In the genomic region with DNA sequence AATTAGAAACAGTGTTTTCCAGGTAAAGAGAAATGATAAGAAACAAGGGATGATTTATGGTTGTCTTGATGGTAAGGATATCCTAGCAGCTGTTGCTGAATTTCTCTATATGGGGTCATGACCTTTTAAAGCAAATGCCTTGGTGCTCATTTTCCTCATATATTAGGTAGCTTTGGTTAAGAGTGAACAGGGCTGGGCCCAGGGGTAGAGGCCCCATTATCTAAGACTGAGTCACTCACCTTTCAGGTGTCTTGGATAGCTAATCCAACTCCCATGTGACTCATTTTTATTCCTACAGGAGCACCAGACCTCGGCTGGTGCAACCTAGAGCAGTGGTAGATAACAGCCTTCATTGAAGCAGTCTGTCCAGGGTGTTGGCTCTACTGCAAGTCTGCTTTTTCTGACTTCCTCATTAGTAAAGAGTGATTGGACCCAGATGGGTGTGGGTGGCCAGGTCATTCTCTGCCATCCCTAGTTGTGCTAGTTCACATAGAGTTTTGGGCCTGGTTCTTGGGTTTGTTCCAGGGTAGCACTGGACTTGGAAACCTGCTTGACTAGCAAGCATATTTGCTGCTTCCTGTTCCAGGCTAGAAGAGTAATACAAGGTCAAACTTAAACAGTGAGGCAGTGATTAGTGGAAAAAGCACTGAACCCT, we compare ENCODE assay signal across 8 cellular contexts. TPM values are rescaled to one million over a fixed set of nuclear protein-coding genes. Genes with fewer than 3 reads are reported as not detected.
DNase-seq lines count a peak whose midpoint lies in the region; ATAC-seq and TF ChIP-seq lines count a peak whose summit lies in the region.

No MANE protein-coding gene starts in this region.

- no peaks in the 10 kb centered on the region for H3K9me2 ChIP-seq in GM23248 (ENCODE audit: insufficient read depth)

- H4K91ac ChIP-seq in neuronal stem cell (ENCODE audit: low read depth, low read length, poor library complexity): no peak overlapping the region

- no peaks in the 10 kb centered on the region for H3K9me3 ChIP-seq in GM23248 (ENCODE audit: low read depth)
- no peaks in the 10 kb centered on the region for H3K9me3 ChIP-seq in RWPE2 (ENCODE audit: severe bottlenecking)
- H3K9me3 ChIP-seq in neuronal stem cell (replicated peaks in 1 of 2; ENCODE audit: control insufficient read depth in 2 of 2, insufficient read depth in 1 of 2, low read depth in 1 of 2, low read length in 2 of 2): no peaks in the 10 kb centered on the region

- H3K9ac ChIP-seq in GM23248 (no peak overlapping the region; the same call in 1 of the 2 replicates), neuronal stem cell (ENCODE audit: low read depth, low read length, poor library complexity) (no peak overlapping the region)

- WGBS in GM23248 (ENCODE audit: low coverage in 1 of 2, low lambda C conversion rate in 2 of 2, missing lambda C conversion rate in 2 of 2), 2 experiments: 0% methylated on average over 1 of the region's 1 CpG
- WGBS in neuronal stem cell (ENCODE audit: extremely low coverage in 2 of 2, insufficient read length in 2 of 2, insufficient replicate concordance in 1 of 2), 2 donors: no CpG with 5 or more reads among the region's 1 CpG

- no peak overlapping the region for H2BK12ac ChIP-seq in neuronal stem cell (ENCODE audit: low read length)

- peaks cover 51% of the 10 kb centered on the region for H3F3A ChIP-seq in GM23248 (ENCODE audit: insufficient read depth)

- H2BK120ac ChIP-seq in neuronal stem cell (ENCODE audit: low read depth, low read length): no peak overlapping the region

- H3K27ac ChIP-seq in GM23248 (peak overlapping the region; percentile 53), RWPE2 (ENCODE audit: poor library complexity, severe bottlenecking) (peak overlapping the region; percentile 91), epithelial cell of prostate (peak overlapping the region; percentile 97), neuronal stem cell (replicated peaks; ENCODE audit: low read length) (peak overlapping the region; percentile 11)

- in situ Hi-C loops in GM23248 (cut with MboI): no loop called here

- H3K4me1 ChIP-seq in GM23248 (ENCODE audit: insufficient read depth) (peaks cover 32% of the 10 kb centered on the region), RWPE2 (ENCODE audit: insufficient read depth, poor library complexity, severe bottlenecking) (peaks cover 30% of the 10 kb centered on the region), neuronal stem cell (ENCODE audit: control insufficient read depth in 2 of 2, insufficient read depth in 1 of 2, low read depth in 1 of 2, low read length in 2 of 2) (peaks cover 0 to 2% of the 10 kb centered on the region in 2 donors)

- peak; percentile 6 for TF ChIP-seq CTCF in RWPE2 (IDR thresholded peaks at IDR 0.05; ENCODE audit: poor library complexity, severe bottlenecking)

- no peak overlapping the region for H2BK15ac ChIP-seq in neuronal stem cell (ENCODE audit: low read length)

- no peak overlapping the region for H4K8ac ChIP-seq in neuronal stem cell (ENCODE audit: low read depth, low read length)

- DNase-seq in GM23248 (peak; percentile 84), RWPE2 (ENCODE audit: low spot score) (peak; percentile 88), epithelial cell of prostate (ENCODE audit: low read depth, low spot score) (peak; percentile 97), neuronal stem cell (ENCODE audit: low spot score) (no peak), NCI-H1436 treated with DMSO at 0.1 percent for 48 hours (lab: John Stamatoyannopoulos, UW) (no peak), SHP77 treated with DMSO at 0.1 percent for 48 hours (lab: John Stamatoyannopoulos, UW) (no peak)

- H3K4me3 ChIP-seq in GM23248: no peak overlapping the region
- H3K4me3 ChIP-seq in RWPE2 (ENCODE audit: severe bottlenecking): no peak overlapping the region
- no peak overlapping the region for H3K4me3 ChIP-seq in neuronal stem cell (ENCODE audit: low read length in 2 of 2)

- peak overlapping the region; percentile 18 for H3K4me2 ChIP-seq in GM23248 (ENCODE audit: unreplicated experiment)
- no peak overlapping the region for H3K4me2 ChIP-seq in neuronal stem cell (ENCODE audit: insufficient read depth, low read length, poor library complexity, severe bottlenecking)

- H2BK5ac ChIP-seq in neuronal stem cell (ENCODE audit: low read length): no peak overlapping the region

- peaks cover 6% of the 10 kb centered on the region for H3K79me1 ChIP-seq in neuronal stem cell (ENCODE audit: low read depth, low read length)

- H3K18ac ChIP-seq in neuronal stem cell (ENCODE audit: low read length): no peak overlapping the region

- ATAC-seq in RWPE2 (ENCODE audit: low read depth): peak; percentile 95
- ATAC-seq in HG03095 (IDR thresholded peaks at IDR 0.05; ENCODE audit: unreplicated experiment): no peak
- ATAC-seq in HG02798 (IDR thresholded peaks at IDR 0.05; ENCODE audit: poor library complexity, unreplicated experiment): no peak

- peaks cover 4% of the 10 kb centered on the region; the same call in 1 of the 2 replicates for H4K20me1 ChIP-seq in GM23248 (ENCODE audit: insufficient read depth)

- H3K4ac ChIP-seq in neuronal stem cell (ENCODE audit: low read length): no peak overlapping the region

- H3K23ac ChIP-seq in neuronal stem cell (ENCODE audit: low read depth, low read length, poor library complexity): no peak overlapping the region

- no peak overlapping the region for H2AK5ac ChIP-seq in neuronal stem cell (ENCODE audit: low read depth, low read length)

- H3K79me2 ChIP-seq in GM23248 (ENCODE audit: insufficient read depth): peaks cover 96% of the 10 kb centered on the region

- H3K14ac ChIP-seq in neuronal stem cell (ENCODE audit: low read length): no peak overlapping the region

- H2AFZ ChIP-seq in GM23248 (no peak overlapping the region), neuronal stem cell (ENCODE audit: low read length) (no peak overlapping the region)

- no peaks in the 10 kb centered on the region for H3K27me3 ChIP-seq in GM23248 (replicated peaks; ENCODE audit: insufficient read depth)
- H3K27me3 ChIP-seq in RWPE2 (ENCODE audit: insufficient read depth, poor library complexity, severe bottlenecking): no peaks in the 10 kb centered on the region
- no peaks in the 10 kb centered on the region for H3K27me3 ChIP-seq in neuronal stem cell (ENCODE audit: control insufficient read depth in 3 of 3, insufficient read depth in 3 of 3, low read depth in 1 of 3, low read length in 3 of 3)

- H3K36me3 ChIP-seq in GM23248 (ENCODE audit: low read depth) (peaks cover 40% of the 10 kb centered on the region), RWPE2 (ENCODE audit: low read depth) (peaks cover 77% of the 10 kb centered on the region), neuronal stem cell (replicated peaks in 1 of 2; ENCODE audit: control insufficient read depth in 2 of 2, insufficient read depth in 2 of 2, low read length in 2 of 2) (peaks cover 30 to 82% of the 10 kb centered on the region in 2 donors)

RNA-seq across cellular contexts. Expression of gene CTNND1, which starts 37.4 kb away (rescaled TPM):
- 94.2 and 101 TPM in 2 replicates for total RNA-seq in GM23248 (2014; rRNA removed; shearing (Covaris generic))
- polyA plus RNA-seq in GM23248 (2016; fragmentation: Nextera tagmentation; extraction: Ambion mirVana): 64.5 and 66.9 TPM in 2 replicates
- polyA plus RNA-seq in neuronal stem cell (2013, experiment 1 of 2): 80.5 TPM
- polyA plus RNA-seq in neuronal stem cell (2013, experiment 2 of 2): 79.9 TPM

RNA-seq across cellular contexts. Expression of gene BTBD18, which starts 47.4 kb away (rescaled TPM):
- total RNA-seq in GM23248 (2014; rRNA removed; shearing (Covaris generic)): not detected in 2 replicates
- 0.10 TPM in 1 of 2 replicates, not detected in the other for polyA plus RNA-seq in GM23248 (2016; fragmentation: Nextera tagmentation; extraction: Ambion mirVana)
- polyA plus RNA-seq in neuronal stem cell (2013, experiment 1 of 2): not detected
- not detected for polyA plus RNA-seq in neuronal stem cell (2013, experiment 2 of 2)

RNA-seq across cellular contexts. Expression of gene SELENOH, which starts 57.7 kb away (rescaled TPM):
- total RNA-seq in GM23248 (2014; rRNA removed; shearing (Covaris generic)): 96.6 and 123 TPM in 2 replicates
- 181 and 184 TPM in 2 replicates for polyA plus RNA-seq in GM23248 (2016; fragmentation: Nextera tagmentation; extraction: Ambion mirVana)
- 227 TPM for polyA plus RNA-seq in neuronal stem cell (2013, experiment 1 of 2)
- polyA plus RNA-seq in neuronal stem cell (2013, experiment 2 of 2): 230 TPM

Comparison
In these comparisons a context has a peak if more than half of its experiments do, and no peak if none do; other contexts are left out.
1. DNase-seq: peak in GM23248 (single experiment), RWPE2 (single experiment) and epithelial cell of prostate (single experiment); none in neuronal stem cell (single experiment), NCI-H1436 treated with DMSO at 0.1 percent for 48 hours (single experiment) and SHP77 treated with DMSO at 0.1 percent for 48 hours (single experiment).
2. H3K27ac ChIP-seq: peak in every context shown above with its lines; median percentile 97 in epithelial cell of prostate; 91 in RWPE2; 53 in GM23248; 11 in neuronal stem cell.